24 cellular contexts compared by ENCODE assay signal in the genomic region with DNA sequence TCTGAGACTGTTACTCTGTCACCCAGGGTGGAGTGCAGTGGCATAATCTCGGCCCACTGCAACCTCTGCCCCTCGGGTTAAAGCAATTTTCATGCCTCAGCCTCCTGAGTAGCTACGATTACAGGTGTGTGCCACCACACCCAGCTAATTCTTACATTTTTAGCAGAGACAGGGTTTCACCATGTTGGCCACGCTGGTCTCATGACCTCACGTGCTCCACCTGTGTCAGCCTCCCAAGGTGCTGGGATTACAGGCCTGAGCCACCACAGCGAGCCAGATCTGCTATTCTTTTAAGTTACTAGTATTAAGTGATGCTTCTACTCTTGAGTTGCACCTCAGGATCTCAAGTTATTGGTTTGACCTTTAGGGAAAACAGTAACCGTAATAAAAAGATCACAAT.
"Had no signal": no experiment of that assay in that cellular context is flagged by ENCODE, and none has a peak within 500 bp of the region (broad histone marks: within the 10 kb centered on the region; RNA-seq: fewer than 3 reads in every experiment).

No MANE protein-coding gene starts in this region.

- H3K4me3 ChIP-seq: breast epithelium, gastroesophageal sphincter, lower lobe of right lung, sigmoid colon, stomach, thyroid gland had no signal

- H3K9me3 ChIP-seq: breast epithelium, gastroesophageal sphincter, lower lobe of right lung, sigmoid colon, stomach, thyroid gland had no signal

- ATAC-seq: activated CD4-positive, CD25-positive, alpha-beta regulatory T cell treated with anti-CD3 and anti-CD28 coated beads, Interleukin-2, amount 50 U/mL, for 24 hours; activated naive CD8-positive, alpha-beta T cell treated with anti-CD3 and anti-CD28 coated beads, Interleukin-2, amount 50 U/mL, for 24 hours; gastroesophageal sphincter; lower lobe of right lung; stimulated activated naive B cell treated with anti-CD40 and anti-IgM and Interleukin-4, amounts not matched to agents 10 μg/mL and 1 μg/mL and 100 μg/mL, for 72 hours; T-helper 17 cell had no signal

- H3K27ac ChIP-seq: breast epithelium, gastroesophageal sphincter, lower lobe of right lung, sigmoid colon, thyroid gland, WERI-Rb-1 had no signal

- H3K27me3 Mint-ChIP-seq: activated CD4-positive, alpha-beta memory T cell treated with anti-CD3 and anti-CD28 coated beads for 36 hours; activated naive CD8-positive, alpha-beta T cell treated with anti-CD3 and anti-CD28 coated beads, Interleukin-2, amount 50 U/mL, for 24 hours; stimulated activated naive B cell treated with anti-CD40 and anti-IgM and Interleukin-4, amounts not matched to agents 10 μg/mL and 1 μg/mL and 100 μg/mL, for 72 hours; T-helper 17 cell had no signal

- DNase-seq: activated CD4-positive, alpha-beta memory T cell treated with anti-CD3 and anti-CD28 coated beads for 36 hours; activated CD4-positive, alpha-beta T cell treated with anti-CD3 and anti-CD28 coated beads for 48 hours; activated effector memory CD4-positive, alpha-beta T cell treated with Interleukin-2 at 50 U/mL for 16 hours; activated naive CD4-positive, alpha-beta T cell treated with Interleukin-2 at 50 U/mL for 16 hours; activated naive CD8-positive, alpha-beta T cell treated with anti-CD3 and anti-CD28 coated beads, Interleukin-2, amount 50 U/mL, for 24 hours; central memory CD4-positive, alpha-beta T cell; head of caudate nucleus; hippocampal formation; lower lobe of right lung; sigmoid colon; stimulated activated CD4-positive, alpha-beta T cell treated with anti-CD3 and anti-CD28 coated beads, Interleukin-15, amount 100 ng/mL, for 24 hours; stimulated activated CD4-positive, alpha-beta T cell treated with anti-CD3 and anti-CD28 coated beads, Interleukin-2, amount 100 ng/mL, for 24 hours; stimulated activated naive B cell treated with anti-CD40 and anti-IgM and Interleukin-4, amounts not matched to agents 10 μg/mL and 1 μg/mL and 100 μg/mL, for 72 hours; stomach; T-helper 17 cell; T1000; thyroid gland; WERI-Rb-1 had no signal

- H3K27me3 ChIP-seq: breast epithelium, gastroesophageal sphincter, sigmoid colon, stomach, thyroid gland had no signal

- H3K9me3 Mint-ChIP-seq: activated CD4-positive, alpha-beta memory T cell treated with anti-CD3 and anti-CD28 coated beads for 36 hours; activated naive CD8-positive, alpha-beta T cell treated with anti-CD3 and anti-CD28 coated beads, Interleukin-2, amount 50 U/mL, for 24 hours; nephron; stimulated activated naive B cell treated with anti-CD40 and anti-IgM and Interleukin-4, amounts not matched to agents 10 μg/mL and 1 μg/mL and 100 μg/mL, for 72 hours had no signal

- FAIRE-seq: endothelial cell of umbilical vein, keratinocyte had no signal

- H3K36me3 ChIP-seq: breast epithelium, thyroid gland had no signal

- H3K27ac Mint-ChIP-seq: activated CD4-positive, alpha-beta memory T cell treated with anti-CD3 and anti-CD28 coated beads for 36 hours; activated naive CD8-positive, alpha-beta T cell treated with anti-CD3 and anti-CD28 coated beads, Interleukin-2, amount 50 U/mL, for 24 hours; stimulated activated naive B cell treated with anti-CD40 and anti-IgM and Interleukin-4, amounts not matched to agents 10 μg/mL and 1 μg/mL and 100 μg/mL, for 72 hours had no signal

- H3K4me3 Mint-ChIP-seq: activated CD4-positive, alpha-beta memory T cell treated with anti-CD3 and anti-CD28 coated beads for 36 hours; activated naive CD8-positive, alpha-beta T cell treated with anti-CD3 and anti-CD28 coated beads, Interleukin-2, amount 50 U/mL, for 24 hours; nephron; stimulated activated naive B cell treated with anti-CD40 and anti-IgM and Interleukin-4, amounts not matched to agents 10 μg/mL and 1 μg/mL and 100 μg/mL, for 72 hours; T-helper 17 cell had no signal
